Comparison of ENCODE assay signal across 1 cellular context in the genomic region with DNA sequence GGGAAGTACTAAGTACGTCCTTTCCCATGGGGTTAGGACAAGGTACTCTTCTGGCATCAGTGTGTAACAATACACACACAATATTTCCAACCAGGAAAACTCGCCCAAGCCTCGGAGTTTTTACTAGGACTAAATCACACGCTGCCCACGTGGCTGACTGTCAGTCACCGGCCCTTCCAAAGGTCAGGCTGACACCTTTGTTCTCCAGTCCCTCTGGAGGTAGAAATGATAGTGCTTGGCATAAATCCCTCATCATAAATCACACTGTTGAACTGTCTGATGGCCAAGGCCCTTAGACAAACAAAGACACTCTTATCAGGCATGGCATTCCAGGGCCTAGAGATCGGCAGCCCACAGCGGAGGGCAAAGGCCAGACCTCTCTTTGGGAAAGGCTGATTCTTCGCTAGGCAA.
TF ChIP-seq lines count a peak whose summit lies in the region.

No MANE protein-coding gene starts in this region.

TF ChIP-seq in HepG2, 621 proteins besides CTCF, POLR2A, EP300 and RAD21 (continued from another document and continues in another):
- TF ChIP-seq, protein P1, sequence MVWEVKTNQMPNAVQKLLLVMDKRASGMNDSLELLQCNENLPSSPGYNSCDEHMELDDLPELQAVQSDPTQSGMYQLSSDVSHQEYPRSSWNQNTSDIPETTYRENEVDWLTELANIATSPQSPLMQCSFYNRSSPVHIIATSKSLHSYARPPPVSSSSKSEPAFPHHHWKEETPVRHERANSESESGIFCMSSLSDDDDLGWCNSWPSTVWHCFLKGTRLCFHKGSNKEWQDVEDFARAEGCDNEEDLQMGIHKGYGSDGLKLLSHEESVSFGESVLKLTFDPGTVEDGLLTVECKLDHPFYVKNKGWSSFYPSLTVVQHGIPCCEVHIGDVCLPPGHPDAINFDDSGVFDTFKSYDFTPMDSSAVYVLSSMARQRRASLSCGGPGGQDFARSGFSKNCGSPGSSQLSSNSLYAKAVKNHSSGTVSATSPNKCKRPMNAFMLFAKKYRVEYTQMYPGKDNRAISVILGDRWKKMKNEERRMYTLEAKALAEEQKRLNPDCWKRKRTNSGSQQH (CRISPR knock-in tag; IDR thresholded peaks at IDR 0.05; ENCODE audit: low read depth): no peak
- TF ChIP-seq ZNF761 (CRISPR knock-in tag; conservative IDR thresholded peaks at IDR 0.05) (0 out of 2 replicates have a peak, but pooled peaks have one; percentile 50), MATR3 (CRISPR knock-in tag; IDR thresholded peaks at IDR 0.05) (no peak), ERF (CRISPR knock-in tag; IDR thresholded peaks at IDR 0.05) (peak; percentile 74; the same call in 1 of the 2 replicates), SNRNP70 (IDR thresholded peaks at IDR 0.05; ENCODE audit: low read depth, low read length) (no peak), SP4 (CRISPR knock-in tag; IDR thresholded peaks at IDR 0.05) (no peak), SRY (CRISPR knock-in tag; IDR thresholded peaks at IDR 0.05) (no peak), NFE2L1 (CRISPR knock-in tag; IDR thresholded peaks at IDR 0.05; ENCODE audit: borderline replicate concordance) (no peak), GPN1 (CRISPR knock-in tag; IDR thresholded peaks at IDR 0.05; ENCODE audit: borderline replicate concordance) (no peak), NFIC (IDR thresholded peaks at IDR 0.05; ENCODE audit: low read length) (no peak), ZNF282 (IDR thresholded peaks at IDR 0.05; ENCODE audit: partially characterized antibody) (no peak), NCOR1 (IDR thresholded peaks at IDR 0.05; ENCODE audit: borderline replicate concordance, low read length) (peak; percentile 77; the same call in 1 of the 2 replicates), ZNF782 (CRISPR knock-in tag; IDR thresholded peaks at IDR 0.05; ENCODE audit: borderline replicate concordance) (no peak), ATM (IDR thresholded peaks at IDR 0.05; ENCODE audit: borderline replicate concordance) (no peak), ZNF124 (CRISPR knock-in tag; IDR thresholded peaks at IDR 0.05) (peak; percentile 49; the same call in 1 of the 2 replicates), ZNF674 (CRISPR knock-in tag; IDR thresholded peaks at IDR 0.05; ENCODE audit: low read depth) (no peak), GZF1 (CRISPR knock-in tag; IDR thresholded peaks at IDR 0.05) (no peak), FOXM1 (CRISPR knock-in tag; IDR thresholded peaks at IDR 0.05) (no peak), ZSCAN25 (CRISPR knock-in tag; IDR thresholded peaks at IDR 0.05) (no peak), FOSL2 (CRISPR knock-in tag; IDR thresholded peaks at IDR 0.05) (peak; percentile 74), FOXO1 (CRISPR knock-in tag; IDR thresholded peaks at IDR 0.05) (peak; percentile 40; the same call in 1 of the 2 replicates), ZNF343 (CRISPR knock-in tag; IDR thresholded peaks at IDR 0.05) (no peak), TCF12 (IDR thresholded peaks at IDR 0.05) (no peak), TCF12 (CRISPR knock-in tag; IDR thresholded peaks at IDR 0.05) (no peak), ZNF598 (CRISPR knock-in tag; IDR thresholded peaks at IDR 0.05; ENCODE audit: borderline replicate concordance) (no peak), ELF1 (CRISPR knock-in tag; IDR thresholded peaks at IDR 0.05) (peak; percentile 45; the same call in 1 of the 2 replicates), ZNF263 (CRISPR knock-in tag; IDR thresholded peaks at IDR 0.05) (no peak), HNRNPLL (IDR thresholded peaks at IDR 0.05; ENCODE audit: low read depth, low read length, poor library complexity, severe bottlenecking) (no peak)
- TF ChIP-seq, protein P2, sequence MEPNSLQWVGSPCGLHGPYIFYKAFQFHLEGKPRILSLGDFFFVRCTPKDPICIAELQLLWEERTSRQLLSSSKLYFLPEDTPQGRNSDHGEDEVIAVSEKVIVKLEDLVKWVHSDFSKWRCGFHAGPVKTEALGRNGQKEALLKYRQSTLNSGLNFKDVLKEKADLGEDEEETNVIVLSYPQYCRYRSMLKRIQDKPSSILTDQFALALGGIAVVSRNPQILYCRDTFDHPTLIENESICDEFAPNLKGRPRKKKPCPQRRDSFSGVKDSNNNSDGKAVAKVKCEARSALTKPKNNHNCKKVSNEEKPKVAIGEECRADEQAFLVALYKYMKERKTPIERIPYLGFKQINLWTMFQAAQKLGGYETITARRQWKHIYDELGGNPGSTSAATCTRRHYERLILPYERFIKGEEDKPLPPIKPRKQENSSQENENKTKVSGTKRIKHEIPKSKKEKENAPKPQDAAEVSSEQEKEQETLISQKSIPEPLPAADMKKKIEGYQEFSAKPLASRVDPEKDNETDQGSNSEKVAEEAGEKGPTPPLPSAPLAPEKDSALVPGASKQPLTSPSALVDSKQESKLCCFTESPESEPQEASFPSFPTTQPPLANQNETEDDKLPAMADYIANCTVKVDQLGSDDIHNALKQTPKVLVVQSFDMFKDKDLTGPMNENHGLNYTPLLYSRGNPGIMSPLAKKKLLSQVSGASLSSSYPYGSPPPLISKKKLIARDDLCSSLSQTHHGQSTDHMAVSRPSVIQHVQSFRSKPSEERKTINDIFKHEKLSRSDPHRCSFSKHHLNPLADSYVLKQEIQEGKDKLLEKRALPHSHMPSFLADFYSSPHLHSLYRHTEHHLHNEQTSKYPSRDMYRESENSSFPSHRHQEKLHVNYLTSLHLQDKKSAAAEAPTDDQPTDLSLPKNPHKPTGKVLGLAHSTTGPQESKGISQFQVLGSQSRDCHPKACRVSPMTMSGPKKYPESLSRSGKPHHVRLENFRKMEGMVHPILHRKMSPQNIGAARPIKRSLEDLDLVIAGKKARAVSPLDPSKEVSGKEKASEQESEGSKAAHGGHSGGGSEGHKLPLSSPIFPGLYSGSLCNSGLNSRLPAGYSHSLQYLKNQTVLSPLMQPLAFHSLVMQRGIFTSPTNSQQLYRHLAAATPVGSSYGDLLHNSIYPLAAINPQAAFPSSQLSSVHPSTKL (CRISPR knock-in tag; IDR thresholded peaks at IDR 0.05): peak; percentile 93
- TF ChIP-seq, protein P3, sequence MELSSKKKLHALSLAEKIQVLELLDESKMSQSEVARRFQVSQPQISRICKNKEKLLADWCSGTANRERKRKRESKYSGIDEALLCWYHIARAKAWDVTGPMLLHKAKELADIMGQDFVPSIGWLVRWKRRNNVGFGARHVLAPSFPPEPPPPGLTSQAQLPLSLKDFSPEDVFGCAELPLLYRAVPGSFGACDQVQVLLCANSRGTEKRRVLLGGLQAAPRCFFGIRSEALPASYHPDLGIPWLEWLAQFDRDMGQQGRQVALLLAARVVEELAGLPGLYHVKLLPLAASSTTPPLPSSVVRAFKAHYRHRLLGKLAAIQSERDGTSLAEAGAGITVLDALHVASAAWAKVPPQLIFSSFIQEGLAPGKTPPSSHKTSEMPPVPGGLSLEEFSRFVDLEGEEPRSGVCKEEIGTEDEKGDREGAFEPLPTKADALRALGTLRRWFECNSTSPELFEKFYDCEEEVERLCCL (CRISPR knock-in tag; IDR thresholded peaks at IDR 0.05; ENCODE audit: borderline replicate concordance): no peak
- TF ChIP-seq, protein P4, sequence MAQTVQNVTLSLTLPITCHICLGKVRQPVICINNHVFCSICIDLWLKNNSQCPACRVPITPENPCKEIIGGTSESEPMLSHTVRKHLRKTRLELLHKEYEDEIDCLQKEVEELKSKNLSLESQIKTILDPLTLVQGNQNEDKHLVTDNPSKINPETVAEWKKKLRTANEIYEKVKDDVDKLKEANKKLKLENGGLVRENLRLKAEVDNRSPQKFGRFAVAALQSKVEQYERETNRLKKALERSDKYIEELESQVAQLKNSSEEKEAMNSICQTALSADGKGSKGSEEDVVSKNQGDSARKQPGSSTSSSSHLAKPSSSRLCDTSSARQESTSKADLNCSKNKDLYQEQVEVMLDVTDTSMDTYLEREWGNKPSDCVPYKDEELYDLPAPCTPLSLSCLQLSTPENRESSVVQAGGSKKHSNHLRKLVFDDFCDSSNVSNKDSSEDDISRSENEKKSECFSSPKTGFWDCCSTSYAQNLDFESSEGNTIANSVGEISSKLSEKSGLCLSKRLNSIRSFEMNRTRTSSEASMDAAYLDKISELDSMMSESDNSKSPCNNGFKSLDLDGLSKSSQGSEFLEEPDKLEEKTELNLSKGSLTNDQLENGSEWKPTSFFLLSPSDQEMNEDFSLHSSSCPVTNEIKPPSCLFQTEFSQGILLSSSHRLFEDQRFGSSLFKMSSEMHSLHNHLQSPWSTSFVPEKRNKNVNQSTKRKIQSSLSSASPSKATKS (CRISPR knock-in tag; IDR thresholded peaks at IDR 0.05): no peak
- TF ChIP-seq, protein P5, sequence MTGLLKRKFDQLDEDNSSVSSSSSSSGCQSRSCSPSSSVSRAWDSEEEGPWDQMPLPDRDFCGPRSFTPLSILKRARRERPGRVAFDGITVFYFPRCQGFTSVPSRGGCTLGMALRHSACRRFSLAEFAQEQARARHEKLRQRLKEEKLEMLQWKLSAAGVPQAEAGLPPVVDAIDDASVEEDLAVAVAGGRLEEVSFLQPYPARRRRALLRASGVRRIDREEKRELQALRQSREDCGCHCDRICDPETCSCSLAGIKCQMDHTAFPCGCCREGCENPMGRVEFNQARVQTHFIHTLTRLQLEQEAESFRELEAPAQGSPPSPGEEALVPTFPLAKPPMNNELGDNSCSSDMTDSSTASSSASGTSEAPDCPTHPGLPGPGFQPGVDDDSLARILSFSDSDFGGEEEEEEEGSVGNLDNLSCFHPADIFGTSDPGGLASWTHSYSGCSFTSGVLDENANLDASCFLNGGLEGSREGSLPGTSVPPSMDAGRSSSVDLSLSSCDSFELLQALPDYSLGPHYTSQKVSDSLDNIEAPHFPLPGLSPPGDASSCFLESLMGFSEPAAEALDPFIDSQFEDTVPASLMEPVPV (CRISPR knock-in tag; IDR thresholded peaks at IDR 0.05): peak; percentile 60; the same call in 1 of the 2 replicates
- TF ChIP-seq, protein P6, sequence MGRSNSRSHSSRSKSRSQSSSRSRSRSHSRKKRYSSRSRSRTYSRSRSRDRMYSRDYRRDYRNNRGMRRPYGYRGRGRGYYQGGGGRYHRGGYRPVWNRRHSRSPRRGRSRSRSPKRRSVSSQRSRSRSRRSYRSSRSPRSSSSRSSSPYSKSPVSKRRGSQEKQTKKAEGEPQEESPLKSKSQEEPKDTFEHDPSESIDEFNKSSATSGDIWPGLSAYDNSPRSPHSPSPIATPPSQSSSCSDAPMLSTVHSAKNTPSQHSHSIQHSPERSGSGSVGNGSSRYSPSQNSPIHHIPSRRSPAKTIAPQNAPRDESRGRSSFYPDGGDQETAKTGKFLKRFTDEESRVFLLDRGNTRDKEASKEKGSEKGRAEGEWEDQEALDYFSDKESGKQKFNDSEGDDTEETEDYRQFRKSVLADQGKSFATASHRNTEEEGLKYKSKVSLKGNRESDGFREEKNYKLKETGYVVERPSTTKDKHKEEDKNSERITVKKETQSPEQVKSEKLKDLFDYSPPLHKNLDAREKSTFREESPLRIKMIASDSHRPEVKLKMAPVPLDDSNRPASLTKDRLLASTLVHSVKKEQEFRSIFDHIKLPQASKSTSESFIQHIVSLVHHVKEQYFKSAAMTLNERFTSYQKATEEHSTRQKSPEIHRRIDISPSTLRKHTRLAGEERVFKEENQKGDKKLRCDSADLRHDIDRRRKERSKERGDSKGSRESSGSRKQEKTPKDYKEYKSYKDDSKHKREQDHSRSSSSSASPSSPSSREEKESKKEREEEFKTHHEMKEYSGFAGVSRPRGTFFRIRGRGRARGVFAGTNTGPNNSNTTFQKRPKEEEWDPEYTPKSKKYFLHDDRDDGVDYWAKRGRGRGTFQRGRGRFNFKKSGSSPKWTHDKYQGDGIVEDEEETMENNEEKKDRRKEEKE (IDR thresholded peaks at IDR 0.05): no peak
- TF ChIP-seq, protein P7, sequence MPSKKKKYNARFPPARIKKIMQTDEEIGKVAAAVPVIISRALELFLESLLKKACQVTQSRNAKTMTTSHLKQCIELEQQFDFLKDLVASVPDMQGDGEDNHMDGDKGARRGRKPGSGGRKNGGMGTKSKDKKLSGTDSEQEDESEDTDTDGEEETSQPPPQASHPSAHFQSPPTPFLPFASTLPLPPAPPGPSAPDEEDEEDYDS (CRISPR knock-in tag; IDR thresholded peaks at IDR 0.05): no peak; the same call in 1 of the 2 replicates
- TF ChIP-seq, protein P8, sequence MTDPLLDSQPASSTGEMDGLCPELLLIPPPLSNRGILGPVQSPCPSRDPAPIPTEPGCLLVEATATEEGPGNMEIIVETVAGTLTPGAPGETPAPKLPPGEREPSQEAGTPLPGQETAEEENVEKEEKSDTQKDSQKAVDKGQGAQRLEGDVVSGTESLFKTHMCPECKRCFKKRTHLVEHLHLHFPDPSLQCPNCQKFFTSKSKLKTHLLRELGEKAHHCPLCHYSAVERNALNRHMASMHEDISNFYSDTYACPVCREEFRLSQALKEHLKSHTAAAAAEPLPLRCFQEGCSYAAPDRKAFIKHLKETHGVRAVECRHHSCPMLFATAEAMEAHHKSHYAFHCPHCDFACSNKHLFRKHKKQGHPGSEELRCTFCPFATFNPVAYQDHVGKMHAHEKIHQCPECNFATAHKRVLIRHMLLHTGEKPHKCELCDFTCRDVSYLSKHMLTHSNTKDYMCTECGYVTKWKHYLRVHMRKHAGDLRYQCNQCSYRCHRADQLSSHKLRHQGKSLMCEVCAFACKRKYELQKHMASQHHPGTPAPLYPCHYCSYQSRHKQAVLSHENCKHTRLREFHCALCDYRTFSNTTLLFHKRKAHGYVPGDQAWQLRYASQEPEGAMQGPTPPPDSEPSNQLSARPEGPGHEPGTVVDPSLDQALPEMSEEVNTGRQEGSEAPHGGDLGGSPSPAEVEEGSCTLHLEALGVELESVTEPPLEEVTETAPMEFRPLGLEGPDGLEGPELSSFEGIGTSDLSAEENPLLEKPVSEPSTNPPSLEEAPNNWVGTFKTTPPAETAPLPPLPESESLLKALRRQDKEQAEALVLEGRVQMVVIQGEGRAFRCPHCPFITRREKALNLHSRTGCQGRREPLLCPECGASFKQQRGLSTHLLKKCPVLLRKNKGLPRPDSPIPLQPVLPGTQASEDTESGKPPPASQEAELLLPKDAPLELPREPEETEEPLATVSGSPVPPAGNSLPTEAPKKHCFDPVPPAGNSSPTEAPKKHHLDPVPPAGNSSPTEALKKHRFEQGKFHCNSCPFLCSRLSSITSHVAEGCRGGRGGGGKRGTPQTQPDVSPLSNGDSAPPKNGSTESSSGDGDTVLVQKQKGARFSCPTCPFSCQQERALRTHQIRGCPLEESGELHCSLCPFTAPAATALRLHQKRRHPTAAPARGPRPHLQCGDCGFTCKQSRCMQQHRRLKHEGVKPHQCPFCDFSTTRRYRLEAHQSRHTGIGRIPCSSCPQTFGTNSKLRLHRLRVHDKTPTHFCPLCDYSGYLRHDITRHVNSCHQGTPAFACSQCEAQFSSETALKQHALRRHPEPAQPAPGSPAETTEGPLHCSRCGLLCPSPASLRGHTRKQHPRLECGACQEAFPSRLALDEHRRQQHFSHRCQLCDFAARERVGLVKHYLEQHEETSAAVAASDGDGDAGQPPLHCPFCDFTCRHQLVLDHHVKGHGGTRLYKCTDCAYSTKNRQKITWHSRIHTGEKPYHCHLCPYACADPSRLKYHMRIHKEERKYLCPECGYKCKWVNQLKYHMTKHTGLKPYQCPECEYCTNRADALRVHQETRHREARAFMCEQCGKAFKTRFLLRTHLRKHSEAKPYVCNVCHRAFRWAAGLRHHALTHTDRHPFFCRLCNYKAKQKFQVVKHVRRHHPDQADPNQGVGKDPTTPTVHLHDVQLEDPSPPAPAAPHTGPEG (CRISPR knock-in tag; IDR thresholded peaks at IDR 0.05): no peak
- TF ChIP-seq, protein P9, sequence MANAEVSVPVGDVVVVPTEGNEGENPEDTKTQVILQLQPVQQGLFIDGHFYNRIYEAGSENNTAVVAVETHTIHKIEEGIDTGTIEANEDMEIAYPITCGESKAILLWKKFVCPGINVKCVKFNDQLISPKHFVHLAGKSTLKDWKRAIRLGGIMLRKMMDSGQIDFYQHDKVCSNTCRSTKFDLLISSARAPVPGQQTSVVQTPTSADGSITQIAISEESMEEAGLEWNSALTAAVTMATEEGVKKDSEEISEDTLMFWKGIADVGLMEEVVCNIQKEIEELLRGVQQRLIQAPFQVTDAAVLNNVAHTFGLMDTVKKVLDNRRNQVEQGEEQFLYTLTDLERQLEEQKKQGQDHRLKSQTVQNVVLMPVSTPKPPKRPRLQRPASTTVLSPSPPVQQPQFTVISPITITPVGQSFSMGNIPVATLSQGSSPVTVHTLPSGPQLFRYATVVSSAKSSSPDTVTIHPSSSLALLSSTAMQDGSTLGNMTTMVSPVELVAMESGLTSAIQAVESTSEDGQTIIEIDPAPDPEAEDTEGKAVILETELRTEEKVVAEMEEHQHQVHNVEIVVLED (CRISPR knock-in tag; IDR thresholded peaks at IDR 0.05; ENCODE audit: borderline replicate concordance): no peak
